10 cellular contexts compared by ENCODE assay signal in genomic region chr18:79616651-79617518, GRCh38.
DNase-seq lines count a peak whose midpoint lies in the region; ATAC-seq and TF ChIP-seq lines count a peak whose summit lies in the region.
"Had no signal": no experiment of that assay in that cellular context is flagged by ENCODE, and none has a peak within 500 bp of the region (broad histone marks: within the 10 kb centered on the region; RNA-seq: fewer than 3 reads in every experiment).

No MANE protein-coding gene starts in this region.

- TF ChIP-seq CTCF in AG10803 (conservative IDR thresholded peaks at IDR 0.05; ENCODE audit: low read length) (no peak), heart left ventricle (IDR thresholded peaks at IDR 0.05) (no peak)

- ATAC-seq in heart left ventricle (peak in 2 of 4 donors; percentile 35 to 75), GM21367 (IDR thresholded peaks at IDR 0.05; ENCODE audit: unreplicated experiment) (no peak), HG02840 (IDR thresholded peaks at IDR 0.05; ENCODE audit: low FRiP score, unreplicated experiment) (no peak)

- peak overlapping the region in 2 of 12 donors; percentile 3 to 29 for H3K27ac ChIP-seq in heart left ventricle

- DNase-seq in AG10803 (ENCODE audit: low read depth), result peak; percentile 10
- peak; percentile 37 for DNase-seq in amniotic epithelial cell (ENCODE audit: low read depth)
- DNase-seq in heart left ventricle, result peak in 2 of 5 donors; percentile 10 to 39
- DNase-seq in posterior vena cava (ENCODE audit: low spot score), result peak; percentile 81
- DNase-seq in HEK293T (ENCODE audit: extremely low spot score), result no peak
- DNase-seq in pons (ENCODE audit: low spot score), result no peak
- DNase-seq: activated CD4-positive, alpha-beta T cell treated with anti-CD3 and anti-CD28 coated beads for 4 hours; NCI-H187 had no signal

- intact Hi-C loops in heart left ventricle (cut with DNase I), result no loop called here
- intact Hi-C loops in posterior vena cava (cut with DNase I), result no loop called here

- peak overlapping the region; percentile 22 for H3K4me3 ChIP-seq in AG10803 (ENCODE audit: low read length)
- peak overlapping the region in 10 of 12 donors; percentile 12 to 50 (median 34) for H3K4me3 ChIP-seq in heart left ventricle

- no peaks in the 10 kb centered on the region for H3K9me3 ChIP-seq in heart left ventricle

- H3K36me3 ChIP-seq in heart left ventricle, result no peaks in the 10 kb centered on the region

- peaks cover 0 to 6% (median 0%) of the 10 kb centered on the region in 9 donors for H3K27me3 ChIP-seq in heart left ventricle

- 26 to 68% (median 44%) methylated on average over 42 to 79 of the region's 90 CpGs for WGBS in heart left ventricle, 4 donors

- TF ChIP-seq POLR2A in heart left ventricle (IDR thresholded peaks at IDR 0.05), result no peak

- H3K4me1 ChIP-seq in heart left ventricle, result peaks cover 0 to 6% (median 0%) of the 10 kb centered on the region in 12 donors

- POLR2A ChIA-PET in HEK293T (lab: Yijun Ruan, JAX), result no interaction called here

- CTCF ChIA-PET in HEK293T (lab: Yijun Ruan, JAX), result no interaction called here

TF ChIP-seq in HEK293T, 16 proteins besides CTCF, POLR2A, EP300 and RAD21:
- TF ChIP-seq ELF4 (IDR thresholded peaks at IDR 0.05) (no peak), L3MBTL2 (conservative IDR thresholded peaks at IDR 0.05) (no peak), NFRKB (IDR thresholded peaks at IDR 0.05) (no peak), LEF1 (IDR thresholded peaks at IDR 0.05; ENCODE audit: borderline replicate concordance) (no peak), BHLHE40 (IDR thresholded peaks at IDR 0.05; ENCODE audit: borderline replicate concordance) (no peak), HDGF (IDR thresholded peaks at IDR 0.05; ENCODE audit: borderline replicate concordance) (no peak)
- TF ChIP-seq, protein P1, sequence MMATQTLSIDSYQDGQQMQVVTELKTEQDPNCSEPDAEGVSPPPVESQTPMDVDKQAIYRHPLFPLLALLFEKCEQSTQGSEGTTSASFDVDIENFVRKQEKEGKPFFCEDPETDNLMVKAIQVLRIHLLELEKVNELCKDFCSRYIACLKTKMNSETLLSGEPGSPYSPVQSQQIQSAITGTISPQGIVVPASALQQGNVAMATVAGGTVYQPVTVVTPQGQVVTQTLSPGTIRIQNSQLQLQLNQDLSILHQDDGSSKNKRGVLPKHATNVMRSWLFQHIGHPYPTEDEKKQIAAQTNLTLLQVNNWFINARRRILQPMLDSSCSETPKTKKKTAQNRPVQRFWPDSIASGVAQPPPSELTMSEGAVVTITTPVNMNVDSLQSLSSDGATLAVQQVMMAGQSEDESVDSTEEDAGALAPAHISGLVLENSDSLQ (IDR thresholded peaks at IDR 0.05), result no peak

Comparison
In these comparisons a context has a peak if more than half of its experiments do, and no peak if none do; other contexts are left out.
1. DNase-seq: peak in AG10803 (single experiment), amniotic epithelial cell (single experiment) and posterior vena cava (single experiment); none in HEK293T (single experiment) and pons (single experiment).